1 cellular context compared by ENCODE assay signal in genomic region chr16:11586856-11587642, GRCh38.
TF ChIP-seq lines count a peak whose summit lies in the region.

LITAF (minus strand) TSS chr16:11586919; CDS start chr16:11556730, 30,189 bp downstream.

TF ChIP-seq in IMR-90, 13 proteins besides CTCF, POLR2A, EP300 and RAD21 (continued from another document):
- TF ChIP-seq USF2 (IDR thresholded peaks at IDR 0.05; ENCODE audit: low read depth, low read length) = no peak
- TF ChIP-seq FOS (IDR thresholded peaks at IDR 0.05; ENCODE audit: low read depth, low read length) = no peak
- TF ChIP-seq MAFK (IDR thresholded peaks at IDR 0.05; ENCODE audit: low read depth, low read length) = no peak
